ENCODE assay signal across 12 cellular contexts in the genomic region with DNA sequence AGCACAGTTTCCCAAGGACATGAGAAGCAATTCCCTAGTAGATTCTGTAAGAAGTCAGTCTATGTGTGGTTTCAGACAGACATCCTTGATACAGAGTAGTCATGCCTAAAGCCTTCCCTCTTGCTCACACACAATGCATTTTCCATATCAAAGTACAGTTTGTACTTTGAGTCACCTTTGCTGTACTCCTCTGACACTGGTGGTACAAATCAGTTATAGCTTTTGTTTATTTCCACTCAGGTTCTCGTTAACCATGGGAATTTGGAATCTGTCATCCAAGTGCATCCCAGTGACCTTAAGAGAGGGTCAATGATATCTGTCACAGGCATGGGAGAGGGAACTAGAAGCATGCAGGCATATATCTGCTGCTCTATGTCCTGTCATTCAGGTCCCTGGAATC.
"Had no signal": no experiment of that assay in that cellular context is flagged by ENCODE, and none has a peak within 500 bp of the region (broad histone marks: within the 10 kb centered on the region; RNA-seq: fewer than 3 reads in every experiment).

No MANE protein-coding gene starts in this region.

- H3K27me3 ChIP-seq: stomach had no signal

- ATAC-seq: activated CD4-positive, CD25-positive, alpha-beta regulatory T cell treated with anti-CD3 and anti-CD28 coated beads, Interleukin-2, amount 50 U/mL, for 24 hours; left colon had no signal

- H3K36me3 ChIP-seq: stomach had no signal

- H3K27ac ChIP-seq: stomach had no signal

- DNase-seq: activated CD4-positive, alpha-beta T cell treated with anti-CD3 and anti-CD28 coated beads, Interleukin-2, amount 50 U/mL, for 4 hours; activated effector memory CD4-positive, alpha-beta T cell treated with Interleukin-2 at 50 U/mL for 16 hours; activated T-cell treated with anti-CD3 and anti-CD28 coated beads, Interleukin-2, amount 50 U/mL, for 24 hours; amygdala; hippocampal formation; left colon; nephron progenitor cell; stimulated activated CD4-positive, alpha-beta T cell treated with anti-CD3 and anti-CD28 coated beads, Interleukin-4, amount 100 ng/mL, for 4 hours; stomach had no signal

- H3K4me3 ChIP-seq: stomach had no signal

- H3K4me3 Mint-ChIP-seq: activated naive CD4-positive, alpha-beta T cell treated with anti-CD3 and anti-CD28 coated beads, Interleukin-2, amount 50 U/mL, for 24 hours; activated T-cell treated with anti-CD3 and anti-CD28 coated beads, Interleukin-2, amount 50 U/mL, for 24 hours; nephron progenitor cell had no signal

- H3K27ac Mint-ChIP-seq: activated naive CD4-positive, alpha-beta T cell treated with anti-CD3 and anti-CD28 coated beads, Interleukin-2, amount 50 U/mL, for 24 hours; activated T-cell treated with anti-CD3 and anti-CD28 coated beads, Interleukin-2, amount 50 U/mL, for 24 hours; nephron progenitor cell had no signal

- FAIRE-seq: colon had no signal

- H3K36me3 Mint-ChIP-seq: activated naive CD4-positive, alpha-beta T cell treated with anti-CD3 and anti-CD28 coated beads, Interleukin-2, amount 50 U/mL, for 24 hours had no signal

- H3K9me3 Mint-ChIP-seq: activated naive CD4-positive, alpha-beta T cell treated with anti-CD3 and anti-CD28 coated beads, Interleukin-2, amount 50 U/mL, for 24 hours; activated T-cell treated with anti-CD3 and anti-CD28 coated beads, Interleukin-2, amount 50 U/mL, for 24 hours; nephron progenitor cell had no signal

- H3K9me3 ChIP-seq: stomach had no signal
